ENCODE assay signal across 5 cellular contexts in the genomic region with DNA sequence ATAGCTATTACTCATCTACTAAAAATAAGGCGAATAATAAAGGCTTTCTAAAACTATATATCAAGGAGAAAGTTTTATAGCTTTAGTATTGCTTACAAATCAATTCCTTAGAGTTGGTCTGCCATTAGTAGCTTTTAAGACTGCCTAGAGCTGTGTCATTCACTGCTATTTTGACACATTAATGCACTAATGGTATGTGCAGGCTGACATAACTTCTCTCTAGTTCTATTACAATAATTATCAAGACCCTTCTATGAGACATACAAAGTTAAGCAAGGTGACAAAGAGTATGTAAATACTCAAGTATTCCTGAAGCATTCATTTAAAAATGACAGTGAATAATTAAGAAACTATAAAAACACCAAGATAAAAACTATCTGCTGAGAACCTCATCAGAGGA.
"Had no signal": no experiment of that assay in that cellular context is flagged by ENCODE, and none has a peak within 500 bp of the region (broad histone marks: within the 10 kb centered on the region; RNA-seq: fewer than 3 reads in every experiment).

No MANE protein-coding gene starts in this region.

- H3K27ac ChIP-seq: HL-60 had no signal

- DNase-seq: IMR-90, KBM-7, KG1 had no signal

- H3K4me3 ChIP-seq: K562 had no signal
